In genomic region chr11:130187096-130187495, GRCh38 we compare ENCODE assay signal across 22 cellular contexts. TPM values are rescaled to one million over a fixed set of nuclear protein-coding genes. Genes with fewer than 3 reads are reported as not detected.
A peak's percentile ranks its signal among the peaks of the same experiment; 100 is the strongest.
DNase-seq lines count a peak whose midpoint lies in the region; ATAC-seq and TF ChIP-seq lines count a peak whose summit lies in the region.
"Had no signal": no experiment of that assay in that cellular context is flagged by ENCODE, and none has a peak within 500 bp of the region (broad histone marks: within the 10 kb centered on the region; RNA-seq: fewer than 3 reads in every experiment).

No MANE protein-coding gene starts in this region.

- no CpG with 5 or more reads among the region's 13 CpGs for WGBS in trophoblast cell (ENCODE audit: extremely low coverage, insufficient coverage, insufficient read length)

- no peak overlapping the region for H4K8ac ChIP-seq in trophoblast cell (ENCODE audit: low read depth, low read length)

- no peak overlapping the region for H2BK12ac ChIP-seq in trophoblast cell (ENCODE audit: low read length)

- no peaks in the 10 kb centered on the region for H3K79me2 ChIP-seq in trophoblast cell (ENCODE audit: control insufficient read depth, insufficient read depth, low read length, poor library complexity)

- no peaks in the 10 kb centered on the region for H3K4me1 ChIP-seq in trophoblast cell (ENCODE audit: control insufficient read depth in 1 of 2, insufficient read depth in 2 of 2, low read length in 2 of 2)
- H3K4me1 ChIP-seq: BE2C had no signal

- peaks cover 11% of the 10 kb centered on the region in 3 donors for H3K4me1 Mint-ChIP-seq in IgD-negative memory B cell
- H3K4me1 Mint-ChIP-seq: CD4-positive, CD25-positive, alpha-beta regulatory T cell; CD8-positive, alpha-beta memory T cell had no signal

- H3K23ac ChIP-seq in trophoblast cell (ENCODE audit: low read length), result no peak overlapping the region

- no peaks in the 10 kb centered on the region for H3K9me3 ChIP-seq in trophoblast cell (ENCODE audit: insufficient read depth, low read depth, low read length)
- H3K9me3 ChIP-seq: BE2C had no signal

- no peak overlapping the region for H3K4me2 ChIP-seq in trophoblast cell (ENCODE audit: low read length)
- H3K4me2 ChIP-seq: GM23338 had no signal

- no peaks in the 10 kb centered on the region for H3K27me3 Mint-ChIP-seq in IgD-negative memory B cell
- H3K27me3 Mint-ChIP-seq: CD4-positive, CD25-positive, alpha-beta regulatory T cell had no signal

- no peaks in the 10 kb centered on the region for H3K36me3 ChIP-seq in trophoblast cell (ENCODE audit: control insufficient read depth in 1 of 2, insufficient read depth in 2 of 2, low read length in 2 of 2)
- H3K36me3 ChIP-seq: BE2C had no signal

- peaks cover 9% of the 10 kb centered on the region for H3K36me3 Mint-ChIP-seq in IgD-negative memory B cell
- H3K36me3 Mint-ChIP-seq: CD4-positive, CD25-positive, alpha-beta regulatory T cell; CD8-positive, alpha-beta memory T cell had no signal

- H3K9ac ChIP-seq in trophoblast cell (ENCODE audit: low read length), result no peak overlapping the region

- no peak overlapping the region for H2BK120ac ChIP-seq in trophoblast cell (ENCODE audit: insufficient read depth, low read length, poor library complexity)

- H4K12ac ChIP-seq in trophoblast cell (ENCODE audit: low read depth, low read length), result no peak overlapping the region

- H2AFZ ChIP-seq in trophoblast cell (ENCODE audit: insufficient read depth, low read length, poor library complexity), result no peak overlapping the region
- H2AFZ ChIP-seq: GM23338 had no signal

- H3K4me3 Mint-ChIP-seq in IgD-negative memory B cell, result no peak overlapping the region
- H3K4me3 Mint-ChIP-seq: CD4-positive, CD25-positive, alpha-beta regulatory T cell; CD8-positive, alpha-beta memory T cell; GM23338 had no signal

- no peaks in the 10 kb centered on the region for H3K9me3 Mint-ChIP-seq in IgD-negative memory B cell
- H3K9me3 Mint-ChIP-seq: CD4-positive, CD25-positive, alpha-beta regulatory T cell; GM23338 had no signal

- ATAC-seq in GM21447 (IDR thresholded peaks at IDR 0.05; ENCODE audit: unreplicated experiment) (no peak), GM21825 (IDR thresholded peaks at IDR 0.05; ENCODE audit: unreplicated experiment) (no peak)
- ATAC-seq: GM12878, GM23338, K562 had no signal

- H4K91ac ChIP-seq in trophoblast cell (ENCODE audit: low read depth, low read length), result no peak overlapping the region

- H3K79me1 ChIP-seq in trophoblast cell (ENCODE audit: low read length), result no peaks in the 10 kb centered on the region

- peak overlapping the region in 2 of 3 donors; percentile 45 to 80 for H3K27ac Mint-ChIP-seq in IgD-negative memory B cell
- H3K27ac Mint-ChIP-seq: CD4-positive, CD25-positive, alpha-beta regulatory T cell; CD8-positive, alpha-beta memory T cell; GM23338 had no signal

- H3K27ac ChIP-seq in VCaP (0 out of 2 replicates have a peak overlapping the region, but pooled peaks have one; percentile 44), trophoblast cell (ENCODE audit: low read depth, low read length) (no peak overlapping the region)
- H3K27ac ChIP-seq: HL-60 had no signal

- H3K4ac ChIP-seq in trophoblast cell (ENCODE audit: low read depth, low read length), result no peak overlapping the region

- H3K4me3 ChIP-seq in trophoblast cell (ENCODE audit: low read depth, low read length) (peak overlapping the region; percentile 40), foreskin fibroblast (ENCODE audit: low read depth in 1 of 2, low read length in 2 of 2) (no peak overlapping the region)
- H3K4me3 ChIP-seq: GM12878, GM23338, K562 had no signal

- DNase-seq in trophoblast cell, result no peak
- DNase-seq in activated effector memory CD4-positive, alpha-beta T cell treated with anti-CD3 and anti-CD28 coated beads, Interleukin-2, amount 50 U/mL, for 16 hours, result no peak
- DNase-seq in foreskin fibroblast, result no peak
- DNase-seq: ACHN; BE2C; C1 segment of cervical spinal cord; CD4-positive, CD25-positive, alpha-beta regulatory T cell; COR-L47; DMS 273 treated with DMSO at 0.1 percent for 48 hours; DMS53; DND-41; EL; H7 had no signal

- TF ChIP-seq CTCF in VCaP (conservative IDR thresholded peaks at IDR 0.05) (no peak), foreskin fibroblast (IDR thresholded peaks at IDR 0.05; ENCODE audit: low read depth, low read length) (no peak)

- H2BK5ac ChIP-seq in trophoblast cell (ENCODE audit: low read depth, low read length, poor library complexity), result no peak overlapping the region

- no peak overlapping the region for H2AK5ac ChIP-seq in trophoblast cell (ENCODE audit: low read length)

- H3K27me3 ChIP-seq in trophoblast cell (ENCODE audit: insufficient read depth, low read length), result no peaks in the 10 kb centered on the region
- H3K27me3 ChIP-seq: BE2C had no signal

- H3K14ac ChIP-seq in trophoblast cell (ENCODE audit: low read length), result no peak overlapping the region

- no peak overlapping the region for H3K18ac ChIP-seq in trophoblast cell (ENCODE audit: low read length)

RNA-seq across cellular contexts. Expression of gene ST14, which starts 27.5 kb away (rescaled TPM):
- 94.1 TPM for polyA plus RNA-seq in IgD-negative memory B cell
- 8.4 and 11.2 TPM in 2 replicates for polyA plus RNA-seq in trophoblast cell (2013)
- polyA plus RNA-seq: CD8-positive, alpha-beta memory T cell had no signal
